In the genomic region with DNA sequence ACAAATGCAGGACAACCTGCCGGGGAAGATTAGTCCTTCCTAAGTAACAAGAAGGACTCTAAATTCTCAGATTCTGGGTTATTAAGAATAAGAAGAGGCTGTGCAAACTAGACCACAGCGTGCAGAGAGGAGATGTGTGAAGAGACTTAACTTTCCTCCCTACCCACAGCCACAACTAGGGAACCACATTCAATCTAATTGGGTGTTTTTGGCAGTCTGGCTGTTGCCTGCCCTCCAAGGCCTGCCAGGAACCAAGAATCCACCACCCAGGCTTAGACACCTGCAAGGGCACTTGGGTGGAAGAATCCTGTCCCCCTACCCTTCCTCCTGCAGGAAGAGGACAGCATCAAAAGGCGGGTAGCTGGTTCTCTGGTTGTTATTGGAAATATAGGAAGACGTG, we compare ENCODE assay signal across 20 cellular contexts.
DNase-seq lines count a peak whose midpoint lies in the region; ATAC-seq, FAIRE-seq and TF ChIP-seq lines count a peak whose summit lies in the region.
"Had no signal": no experiment of that assay in that cellular context is flagged by ENCODE, and none has a peak within 500 bp of the region (broad histone marks: within the 10 kb centered on the region; RNA-seq: fewer than 3 reads in every experiment).

No MANE protein-coding gene starts in this region.

- H3K4me2 ChIP-seq in astrocyte (ENCODE audit: low read length) (peak overlapping the region; percentile 61), mesenchymal stem cell (ENCODE audit: low read length, poor library complexity, severe bottlenecking) (no peak overlapping the region)

- peak; percentile 64 for DNase-seq in Jurkat, Clone E6-1 (ENCODE audit: low read depth, low spot score)
- DNase-seq in astrocyte (ENCODE audit: low read depth) (no peak), mesenchymal stem cell (no peak), activated gamma-delta T cell treated with Interleukin-2 at 50 U/mL for 16 hours (no peak), epidermal melanocyte (ENCODE audit: insufficient read length, low spot score) (no peak)
- DNase-seq: ACHN, DMS79, NCI-H1105 treated with DMSO at 0.1 percent for 48 hours, NCI-H1694 treated with DMSO at 0.1 percent for 48 hours, NCI-H2107, NCI-H510A treated with DMSO at 0.1 percent for 48 hours, NCI-H82, SIG-M5 had no signal

- H3K4ac ChIP-seq in mesenchymal stem cell (ENCODE audit: low read depth in 1 of 2, low read length in 2 of 2): no peak overlapping the region

- H3K14ac ChIP-seq in mesenchymal stem cell (ENCODE audit: low read length in 2 of 2): no peak overlapping the region

- 83% methylated on average over 3 of the region's 4 CpGs for WGBS in mesenchymal stem cell
- 80% methylated on average over 4 of the region's 4 CpGs for WGBS in thymus

- H3K27ac Mint-ChIP-seq in astrocyte (ENCODE audit: unreplicated experiment): no peak overlapping the region

- H3K9me3 ChIP-seq in astrocyte (ENCODE audit: insufficient read depth, low read depth, low read length) (no peaks in the 10 kb centered on the region), mesenchymal stem cell (ENCODE audit: control insufficient read depth, low read length) (no peaks in the 10 kb centered on the region), thymus (ENCODE audit: control insufficient read depth) (no peaks in the 10 kb centered on the region)
- H3K9me3 ChIP-seq: HAP-1 had no signal

- peaks cover 17% of the 10 kb centered on the region for H3K4me1 Mint-ChIP-seq in astrocyte (ENCODE audit: low read depth, unreplicated experiment)

- no peak overlapping the region for H2BK5ac ChIP-seq in mesenchymal stem cell (ENCODE audit: low read depth, low read length, poor library complexity, severe bottlenecking)

- no peak for TF ChIP-seq CTCF in astrocyte (IDR thresholded peaks at IDR 0.05; ENCODE audit: insufficient read depth, low read depth, low read length)

- no peak overlapping the region for H4K91ac ChIP-seq in mesenchymal stem cell (ENCODE audit: low read length)

- no peak for FAIRE-seq in astrocyte (lab: Jason Lieb, UNC)
- FAIRE-seq: D721Med had no signal

- H3K36me3 ChIP-seq in astrocyte (ENCODE audit: insufficient read depth, low read length) (no peaks in the 10 kb centered on the region), mesenchymal stem cell (ENCODE audit: control insufficient read depth in 1 of 2, insufficient read depth in 2 of 2, low read depth in 1 of 2, low read length in 2 of 2) (peaks cover 2 to 4% of the 10 kb centered on the region in 2 experiments), thymus (ENCODE audit: control insufficient read depth, insufficient read depth) (no peaks in the 10 kb centered on the region)
- H3K36me3 ChIP-seq: HAP-1 had no signal

- H3K9me3 Mint-ChIP-seq in astrocyte (ENCODE audit: unreplicated experiment): no peaks in the 10 kb centered on the region

- H3K4me1 ChIP-seq in astrocyte (ENCODE audit: insufficient read depth, low read length) (peaks cover 13% of the 10 kb centered on the region), mesenchymal stem cell (ENCODE audit: control insufficient read depth, insufficient read depth, low read depth, low read length) (peaks cover 10% of the 10 kb centered on the region), thymus (ENCODE audit: control insufficient read depth, insufficient read depth, low read length) (peaks cover 5% of the 10 kb centered on the region)

- peak overlapping the region; percentile 54 for H2AK5ac ChIP-seq in mesenchymal stem cell (ENCODE audit: low read length, severe bottlenecking)

- H4K8ac ChIP-seq in mesenchymal stem cell (ENCODE audit: low read length): no peak overlapping the region

- no peak overlapping the region for H3K4me3 ChIP-seq in Jurkat, Clone E6-1 (ENCODE audit: low read length)
- H3K4me3 ChIP-seq in astrocyte (ENCODE audit: insufficient read depth, low read depth, low read length) (no peak overlapping the region), mesenchymal stem cell (ENCODE audit: insufficient read depth in 1 of 2, low read depth in 1 of 2, low read length in 2 of 2) (no peak overlapping the region), thymus (ENCODE audit: low read length) (no peak overlapping the region)
- H3K4me3 ChIP-seq: HAP-1, K562 had no signal

- H3K27me3 ChIP-seq in astrocyte (ENCODE audit: insufficient read depth, low read length): no peaks in the 10 kb centered on the region
- H3K27me3 ChIP-seq in mesenchymal stem cell (ENCODE audit: control insufficient read depth in 1 of 2, insufficient read depth in 1 of 2, low read length in 2 of 2): no peaks in the 10 kb centered on the region
- H3K27me3 ChIP-seq in thymus (ENCODE audit: control insufficient read depth, insufficient read depth): no peaks in the 10 kb centered on the region

- no peak overlapping the region for H3K23ac ChIP-seq in mesenchymal stem cell (ENCODE audit: low read length in 2 of 2)

- no peak for ATAC-seq in HG02870 (IDR thresholded peaks at IDR 0.05; ENCODE audit: unreplicated experiment)
- ATAC-seq: K562 had no signal

- H3K79me2 ChIP-seq in astrocyte (ENCODE audit: insufficient read depth, low read length): no peaks in the 10 kb centered on the region

- H3K79me1 ChIP-seq in mesenchymal stem cell (replicated peaks; ENCODE audit: low read length, poor library complexity, severe bottlenecking): no peaks in the 10 kb centered on the region

- no peak overlapping the region for H2BK15ac ChIP-seq in mesenchymal stem cell (ENCODE audit: low read depth, poor library complexity, severe bottlenecking)

- no peak overlapping the region for H2BK12ac ChIP-seq in mesenchymal stem cell (ENCODE audit: low read length in 2 of 2)

- H3K18ac ChIP-seq in mesenchymal stem cell (ENCODE audit: low read depth in 1 of 2, low read length in 2 of 2): no peak overlapping the region

- peak overlapping the region; percentile 54 for H3K4me3 Mint-ChIP-seq in astrocyte (ENCODE audit: unreplicated experiment)

- no peaks in the 10 kb centered on the region for H4K20me1 ChIP-seq in astrocyte (ENCODE audit: insufficient read depth, low read length)

- H3K27me3 Mint-ChIP-seq in astrocyte (ENCODE audit: low read depth, unreplicated experiment): no peaks in the 10 kb centered on the region

- no peak overlapping the region for H2BK120ac ChIP-seq in mesenchymal stem cell (ENCODE audit: low read depth, low read length)

- H3K9ac ChIP-seq in astrocyte (ENCODE audit: low read length) (no peak overlapping the region), mesenchymal stem cell (ENCODE audit: low read length) (no peak overlapping the region)

- H2AFZ ChIP-seq in astrocyte (ENCODE audit: low read depth, low read length) (no peak overlapping the region), mesenchymal stem cell (ENCODE audit: low read depth, low read length) (no peak overlapping the region)

- H3K36me3 Mint-ChIP-seq in astrocyte (ENCODE audit: low read depth, unreplicated experiment): peaks cover 5% of the 10 kb centered on the region

- no peak overlapping the region for H3K27ac ChIP-seq in astrocyte (ENCODE audit: low read depth, low read length)
- H3K27ac ChIP-seq in mesenchymal stem cell (ENCODE audit: low read length, poor library complexity, severe bottlenecking): no peak overlapping the region
- peak overlapping the region; percentile 1 for H3K27ac ChIP-seq in thymus (ENCODE audit: low read depth)
- H3K27ac ChIP-seq: C4-2B, RWPE1 had no signal
